In the genomic region with DNA sequence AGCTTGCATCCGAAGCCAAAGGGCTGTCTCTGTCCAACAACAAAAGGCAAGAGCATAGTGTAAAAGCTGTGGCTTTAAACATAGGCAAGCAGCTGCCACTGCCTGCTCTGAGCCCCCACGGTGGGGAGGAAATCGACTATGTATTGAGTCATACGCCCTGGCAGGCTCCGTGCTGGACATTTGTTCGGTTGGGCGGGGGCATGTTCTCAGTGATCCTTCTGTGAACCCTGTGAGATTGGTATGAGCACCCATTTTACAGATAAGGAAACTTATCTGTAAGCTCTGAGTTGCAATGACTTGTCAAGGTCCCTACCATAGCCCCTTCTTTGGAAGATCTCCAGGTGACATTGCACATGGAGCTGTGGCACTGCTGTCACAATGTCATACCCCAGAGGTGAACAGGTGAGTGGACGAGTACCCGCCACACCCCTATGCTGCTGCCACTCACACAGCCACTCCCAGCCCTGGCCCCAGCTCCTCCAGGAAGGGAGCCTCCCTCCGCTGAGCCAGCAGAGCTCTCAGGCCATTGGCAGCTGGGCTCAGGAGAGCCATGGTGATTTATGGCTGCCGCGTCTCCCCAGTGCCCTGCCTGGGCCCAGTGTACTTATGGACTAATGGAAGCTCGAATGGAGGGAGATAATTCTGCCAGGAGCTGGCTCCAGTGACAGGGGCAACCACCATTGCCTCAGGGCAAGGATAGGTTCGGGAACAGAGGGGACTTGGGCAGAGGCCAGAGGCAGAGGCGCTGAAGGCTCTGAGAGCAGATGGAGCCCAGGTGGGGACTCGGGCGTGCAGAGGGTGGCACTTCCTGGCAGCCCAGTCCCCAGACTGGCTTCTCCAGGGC, we compare ENCODE assay signal across 11 cellular contexts. TPM values are rescaled to one million over a fixed set of nuclear protein-coding genes. Genes with fewer than 3 reads are reported as not detected.
DNase-seq lines count a peak whose midpoint lies in the region; ATAC-seq and TF ChIP-seq lines count a peak whose summit lies in the region.
"Had no signal": no experiment of that assay in that cellular context is flagged by ENCODE, and none has a peak within 500 bp of the region (broad histone marks: within the 10 kb centered on the region; RNA-seq: fewer than 3 reads in every experiment).

No MANE protein-coding gene starts in this region.

- TF ChIP-seq POLR2A in esophagus muscularis mucosa (IDR thresholded peaks at IDR 0.05; ENCODE audit: low read depth): no peak

- DNase-seq in NCI-H1105 treated with DMSO at 0.1 percent for 48 hours (lab: John Stamatoyannopoulos, UW) (peak; percentile 87), cardiac fibroblast (ENCODE audit: low read depth in 2 of 2) (peak; percentile 89 to 95), mucosa of gallbladder (ENCODE audit: low spot score) (peak; percentile 70), HuH-7.5 (ENCODE audit: low spot score) (no peak), SIG-M5 (lab: John Stamatoyannopoulos, UW) (no peak), esophagus muscularis mucosa (ENCODE audit: extremely low spot score) (no peak)
- DNase-seq: GDM1 had no signal

- no peak for ATAC-seq in HG02571 (IDR thresholded peaks at IDR 0.05; ENCODE audit: unreplicated experiment)

- peak overlapping the region; percentile 75 for H3K4me2 ChIP-seq in BLaER1

- no peak for TF ChIP-seq CTCF in cardiac fibroblast (IDR thresholded peaks at IDR 0.05; ENCODE audit: low read depth, low read length)
- TF ChIP-seq CTCF in esophagus muscularis mucosa (IDR thresholded peaks at IDR 0.05): no peak

- no peak for TF ChIP-seq EP300 in esophagus muscularis mucosa (IDR thresholded peaks at IDR 0.05)

- H3K9ac ChIP-seq in BLaER1: no peak overlapping the region

- H3K9me3 ChIP-seq in BLaER1 (no peaks in the 10 kb centered on the region), esophagus muscularis mucosa (no peaks in the 10 kb centered on the region)
- H3K9me3 ChIP-seq: neutrophil, tibial artery had no signal

- H3K4me3 ChIP-seq in BLaER1: no peak overlapping the region
- H3K4me3 ChIP-seq in cardiac fibroblast (replicated peaks in 1 of 2; ENCODE audit: low read depth in 2 of 2, low read length in 2 of 2): no peak overlapping the region
- H3K4me3 ChIP-seq in esophagus muscularis mucosa: no peak overlapping the region
- H3K4me3 ChIP-seq: tibial artery had no signal

- H3K36me3 ChIP-seq in BLaER1 (no peaks in the 10 kb centered on the region), esophagus muscularis mucosa (no peaks in the 10 kb centered on the region)
- H3K36me3 ChIP-seq: neutrophil, tibial artery had no signal

- H3K4me1 ChIP-seq in BLaER1 (peaks cover 51% of the 10 kb centered on the region), esophagus muscularis mucosa (peaks cover 30 to 50% (median 41%) of the 10 kb centered on the region in 4 donors)

- no peaks in the 10 kb centered on the region for H4K20me1 ChIP-seq in BLaER1

- no peak overlapping the region for H3K27ac ChIP-seq in BLaER1
- no peak overlapping the region for H3K27ac ChIP-seq in esophagus muscularis mucosa (replicated peaks in 1 of 4)
- H3K27ac ChIP-seq: neutrophil, tibial artery had no signal

- 61% methylated on average over 10 of the region's 17 CpGs for WGBS in esophagus muscularis mucosa

- intact Hi-C loops in esophagus muscularis mucosa (cut with DNase I): no loop called here

- H3K27me3 ChIP-seq in BLaER1: no peaks in the 10 kb centered on the region
- no peaks in the 10 kb centered on the region for H3K27me3 ChIP-seq in esophagus muscularis mucosa
- H3K27me3 ChIP-seq: neutrophil, tibial artery had no signal

RNA-seq across cellular contexts. Expression of a gene that starts 43.7 kb away (rescaled TPM):
- total RNA-seq in mucosa of gallbladder (115 TPM), esophagus muscularis mucosa (1 to 10 TPM; 2.1 to 3.7 (median 2.8) TPM)

Comparison
In these comparisons a context has a peak if more than half of its experiments do, and no peak if none do; other contexts are left out.
1. DNase-seq: peak in NCI-H1105 treated with DMSO at 0.1 percent for 48 hours (single experiment), cardiac fibroblast (2 of 2) and mucosa of gallbladder (single experiment); none in HuH-7.5 (single experiment), SIG-M5 (single experiment) and esophagus muscularis mucosa (single experiment).
2. RNA of a gene that starts 43.7 kb away (total RNA-seq): 115 TPM in mucosa of gallbladder (single experiment); 2.1 to 3.7 TPM in esophagus muscularis mucosa; every median in the first group is over 10 times any median in the second.